Comparison of ENCODE assay signal across 22 cellular contexts in the genomic region with DNA sequence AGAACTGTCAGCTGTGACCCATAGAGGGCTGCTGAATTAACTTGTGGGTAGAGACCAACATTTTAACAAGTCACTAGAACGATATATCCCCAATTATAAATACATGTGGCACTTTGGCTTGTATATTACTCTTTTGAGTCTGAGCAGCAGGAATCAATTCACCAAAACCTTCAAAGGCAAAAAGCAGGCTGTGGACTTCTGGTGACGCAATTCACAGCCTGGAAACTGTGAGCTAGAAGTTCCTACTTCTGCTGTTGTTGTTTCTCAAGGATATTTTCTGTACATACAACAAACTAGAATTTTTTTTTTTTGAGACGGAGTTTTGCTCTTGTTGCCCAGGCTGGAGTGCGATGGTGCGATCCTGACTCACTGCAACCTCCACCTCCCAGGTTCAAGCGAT. TPM values are rescaled to one million over a fixed set of nuclear protein-coding genes. Genes with fewer than 3 reads are reported as not detected.
DNase-seq lines count a peak whose midpoint lies in the region; ATAC-seq lines count a peak whose summit lies in the region.
"Had no signal": no experiment of that assay in that cellular context is flagged by ENCODE, and none has a peak within 500 bp of the region (broad histone marks: within the 10 kb centered on the region; RNA-seq: fewer than 3 reads in every experiment).

No MANE protein-coding gene starts in this region.

- H3K9me3 Mint-ChIP-seq in activated CD4-positive, alpha-beta T cell treated with anti-CD3 and anti-CD28 coated beads, Interleukin-2, amount 10 ng/mL, durations not matched to agents 24 days and 14 days = no peaks in the 10 kb centered on the region
- H3K9me3 Mint-ChIP-seq: natural killer cell treated with Interleukin-12 subunit alpha and Interleukin-12 subunit beta and Interleukin-15 and Interleukin-18, amount 100 ng/mL, for 72 hours had no signal

- intact Hi-C loops in activated CD4-positive, alpha-beta T cell treated with anti-CD3 and anti-CD28 coated beads, Interleukin-2, amount 10 ng/mL, durations not matched to agents 24 days and 14 days (cut with micrococcal nuclease) = loop anchor here (5.0 kb wide), 1 partner anchor 36 kb away; a partner anchor contains a TSS

- peak; percentile 31 for DNase-seq in CD1c-positive myeloid dendritic cell (ENCODE audit: extremely low spot score)
- DNase-seq in Kasumi-1 (lab: John Stamatoyannopoulos, UW) = peak; percentile 16 to 19
- peak; percentile 12 for DNase-seq in amniotic epithelial cell (ENCODE audit: low read depth)
- DNase-seq in iris pigment epithelial cell (ENCODE audit: low read depth) = peak; percentile 18
- no peak for DNase-seq in activated CD4-positive, alpha-beta T cell treated with anti-CD3 and anti-CD28 coated beads, Interleukin-2, amount 10 ng/mL, durations not matched to agents 24 days and 14 days
- DNase-seq: activated CD4-positive, alpha-beta T cell treated with anti-CD3 and anti-CD28 coated beads for 4 hours; amygdala; DMS79 treated with DMSO at 0.1 percent for 48 hours; dorsolateral prefrontal cortex; erythroblast; Karpas-422; left colon; NCI-H1105 treated with DMSO at 0.1 percent for 48 hours; NCI-H2107; NCI-H510A treated with DMSO at 0.1 percent for 48 hours; posterior cingulate gyrus; stimulated activated CD4-positive, alpha-beta T cell treated with anti-CD3 and anti-CD28 coated beads, Interleukin-2, amount 100 ng/mL, for 24 hours; stimulated activated naive CD8-positive, alpha-beta T cell treated with anti-CD3 and anti-CD28 coated beads, Interleukin-15, Interleukin-2, amounts not matched to agents 100 U/mL and 50 U/mL, for 24 hours; tibial artery had no signal

- H3K4me3 Mint-ChIP-seq in activated CD4-positive, alpha-beta T cell treated with anti-CD3 and anti-CD28 coated beads, Interleukin-2, amount 10 ng/mL, durations not matched to agents 24 days and 14 days = no peak overlapping the region
- H3K4me3 Mint-ChIP-seq: natural killer cell treated with Interleukin-12 subunit alpha and Interleukin-12 subunit beta and Interleukin-15 and Interleukin-18, amount 100 ng/mL, for 72 hours had no signal

- peaks cover 67% of the 10 kb centered on the region for H3K36me3 Mint-ChIP-seq in activated CD4-positive, alpha-beta T cell treated with anti-CD3 and anti-CD28 coated beads, Interleukin-2, amount 10 ng/mL, durations not matched to agents 24 days and 14 days (ENCODE audit: low read depth)

- no peak overlapping the region for H3K27ac Mint-ChIP-seq in activated CD4-positive, alpha-beta T cell treated with anti-CD3 and anti-CD28 coated beads, Interleukin-2, amount 10 ng/mL, durations not matched to agents 24 days and 14 days

- ATAC-seq in GM19397 (IDR thresholded peaks at IDR 0.05; ENCODE audit: unreplicated experiment) (no peak), GM18867 (IDR thresholded peaks at IDR 0.05; ENCODE audit: unreplicated experiment) (no peak)
- ATAC-seq: left colon; natural killer cell treated with Interleukin-12 subunit alpha and Interleukin-12 subunit beta and Interleukin-15 and Interleukin-18, amount 100 ng/mL, for 72 hours; stimulated activated naive CD8-positive, alpha-beta T cell treated with anti-CD3 and anti-CD28 coated beads, Interleukin-15, Interleukin-2, amounts not matched to agents 100 U/mL and 50 U/mL, for 24 hours had no signal

- no peaks in the 10 kb centered on the region for H3K27me3 Mint-ChIP-seq in activated CD4-positive, alpha-beta T cell treated with anti-CD3 and anti-CD28 coated beads, Interleukin-2, amount 10 ng/mL, durations not matched to agents 24 days and 14 days
- H3K27me3 Mint-ChIP-seq: natural killer cell treated with Interleukin-12 subunit alpha and Interleukin-12 subunit beta and Interleukin-15 and Interleukin-18, amount 100 ng/mL, for 72 hours had no signal

- H3K4me1 Mint-ChIP-seq in activated CD4-positive, alpha-beta T cell treated with anti-CD3 and anti-CD28 coated beads, Interleukin-2, amount 10 ng/mL, durations not matched to agents 24 days and 14 days = peaks cover 3% of the 10 kb centered on the region

RNA-seq across cellular contexts. Expression of a gene that starts 37.3 kb away (rescaled TPM):
- total RNA-seq in activated CD4-positive, alpha-beta T cell treated with anti-CD3 and anti-CD28 coated beads, Interleukin-2, amount 10 ng/mL, durations not matched to agents 24 days and 14 days = 169 and 177 TPM in 2 replicates

RNA-seq across cellular contexts. Expression of a gene that starts 37.6 kb away (rescaled TPM):
- total RNA-seq in activated CD4-positive, alpha-beta T cell treated with anti-CD3 and anti-CD28 coated beads, Interleukin-2, amount 10 ng/mL, durations not matched to agents 24 days and 14 days = 66.8 and 73.5 TPM in 2 replicates

RNA-seq across cellular contexts. Expression of a gene that starts 52.0 kb away (rescaled TPM):
- 181 and 188 TPM in 2 replicates for total RNA-seq in activated CD4-positive, alpha-beta T cell treated with anti-CD3 and anti-CD28 coated beads, Interleukin-2, amount 10 ng/mL, durations not matched to agents 24 days and 14 days

RNA-seq across cellular contexts. Expression of a gene that starts 56.0 kb away (rescaled TPM):
- total RNA-seq in activated CD4-positive, alpha-beta T cell treated with anti-CD3 and anti-CD28 coated beads, Interleukin-2, amount 10 ng/mL, durations not matched to agents 24 days and 14 days = 65.0 and 72.7 TPM in 2 replicates
